Comparison of ENCODE assay signal across 8 cellular contexts in genomic region chr3:134406331-134407246, GRCh38. TPM values are rescaled to one million over a fixed set of nuclear protein-coding genes. Genes with fewer than 3 reads are reported as not detected.
DNase-seq lines count a peak whose midpoint lies in the region; ATAC-seq and TF ChIP-seq lines count a peak whose summit lies in the region.

No MANE protein-coding gene starts in this region.

- H3K4me2 ChIP-seq in neural cell (ENCODE audit: low read length), result no peak overlapping the region

- no peaks in the 10 kb centered on the region for H4K20me1 ChIP-seq in neural cell (ENCODE audit: insufficient read depth)

- ATAC-seq in HG03135 (IDR thresholded peaks at IDR 0.05; ENCODE audit: unreplicated experiment), result no peak
- no peak for ATAC-seq in HG03139 (IDR thresholded peaks at IDR 0.05; ENCODE audit: unreplicated experiment)

- H3F3A ChIP-seq in neural cell (ENCODE audit: insufficient read depth, low read length, poor library complexity, severe bottlenecking), result no peaks in the 10 kb centered on the region

- peak overlapping the region; percentile 17 for H2AFZ ChIP-seq in neural cell (ENCODE audit: low read depth, low read length)

- H3K36me3 ChIP-seq in neural cell (ENCODE audit: insufficient read depth, low read length), result no peaks in the 10 kb centered on the region

- peaks cover 5% of the 10 kb centered on the region for H3K9me3 ChIP-seq in neural cell (ENCODE audit: low read length)

- H3K27me3 ChIP-seq in neural cell (ENCODE audit: insufficient read depth, low read depth, low read length), result peaks cover 32% of the 10 kb centered on the region

- H3K27ac ChIP-seq in neural cell (ENCODE audit: low read length), result no peak overlapping the region

- H3K9me2 ChIP-seq in neural cell (ENCODE audit: insufficient read depth, low read length), result no peaks in the 10 kb centered on the region

- DNase-seq in DMS79 (lab: John Stamatoyannopoulos, UW) (peak; percentile 79), NCI-H748 (lab: John Stamatoyannopoulos, UW; ENCODE audit: unreplicated experiment) (peak; percentile 91), fibroblast of pulmonary artery (ENCODE audit: low read depth) (no peak), NK-92 (lab: John Stamatoyannopoulos, UW; ENCODE audit: unreplicated experiment) (no peak)
- no peak for DNase-seq in stimulated activated CD4-positive, alpha-beta T cell treated with anti-CD3 and anti-CD28 coated beads, Interleukin-4, amount 100 ng/mL, for 4 hours

- no peak for TF ChIP-seq EP300 in neural cell (conservative IDR thresholded peaks at IDR 0.05; ENCODE audit: poor library complexity, severe bottlenecking)

- H3K4me3 ChIP-seq in fibroblast of pulmonary artery (replicated peaks; ENCODE audit: low read depth, low read length), result peak overlapping the region; percentile 24
- H3K4me3 ChIP-seq in neural cell (ENCODE audit: low read length), result peak overlapping the region; percentile 61

- H3K79me2 ChIP-seq in neural cell (replicated peaks; ENCODE audit: insufficient read depth, low read length), result no peaks in the 10 kb centered on the region

- peak overlapping the region; percentile 46 for H3K9ac ChIP-seq in neural cell (ENCODE audit: low read length)

- no peak for TF ChIP-seq RAD21 in neural cell (conservative IDR thresholded peaks at IDR 0.05)

- TF ChIP-seq CTCF in fibroblast of pulmonary artery (IDR thresholded peaks at IDR 0.05; ENCODE audit: low read length, missing control alignments), result no peak
- TF ChIP-seq CTCF in neural cell (IDR thresholded peaks at IDR 0.05; ENCODE audit: poor library complexity, severe bottlenecking), result no peak

TF ChIP-seq in neural cell, 6 proteins besides CTCF, POLR2A, EP300 and RAD21:
- no peak for TF ChIP-seq SMC3 (conservative IDR thresholded peaks at IDR 0.05; ENCODE audit: poor library complexity)
- TF ChIP-seq, protein P1, sequence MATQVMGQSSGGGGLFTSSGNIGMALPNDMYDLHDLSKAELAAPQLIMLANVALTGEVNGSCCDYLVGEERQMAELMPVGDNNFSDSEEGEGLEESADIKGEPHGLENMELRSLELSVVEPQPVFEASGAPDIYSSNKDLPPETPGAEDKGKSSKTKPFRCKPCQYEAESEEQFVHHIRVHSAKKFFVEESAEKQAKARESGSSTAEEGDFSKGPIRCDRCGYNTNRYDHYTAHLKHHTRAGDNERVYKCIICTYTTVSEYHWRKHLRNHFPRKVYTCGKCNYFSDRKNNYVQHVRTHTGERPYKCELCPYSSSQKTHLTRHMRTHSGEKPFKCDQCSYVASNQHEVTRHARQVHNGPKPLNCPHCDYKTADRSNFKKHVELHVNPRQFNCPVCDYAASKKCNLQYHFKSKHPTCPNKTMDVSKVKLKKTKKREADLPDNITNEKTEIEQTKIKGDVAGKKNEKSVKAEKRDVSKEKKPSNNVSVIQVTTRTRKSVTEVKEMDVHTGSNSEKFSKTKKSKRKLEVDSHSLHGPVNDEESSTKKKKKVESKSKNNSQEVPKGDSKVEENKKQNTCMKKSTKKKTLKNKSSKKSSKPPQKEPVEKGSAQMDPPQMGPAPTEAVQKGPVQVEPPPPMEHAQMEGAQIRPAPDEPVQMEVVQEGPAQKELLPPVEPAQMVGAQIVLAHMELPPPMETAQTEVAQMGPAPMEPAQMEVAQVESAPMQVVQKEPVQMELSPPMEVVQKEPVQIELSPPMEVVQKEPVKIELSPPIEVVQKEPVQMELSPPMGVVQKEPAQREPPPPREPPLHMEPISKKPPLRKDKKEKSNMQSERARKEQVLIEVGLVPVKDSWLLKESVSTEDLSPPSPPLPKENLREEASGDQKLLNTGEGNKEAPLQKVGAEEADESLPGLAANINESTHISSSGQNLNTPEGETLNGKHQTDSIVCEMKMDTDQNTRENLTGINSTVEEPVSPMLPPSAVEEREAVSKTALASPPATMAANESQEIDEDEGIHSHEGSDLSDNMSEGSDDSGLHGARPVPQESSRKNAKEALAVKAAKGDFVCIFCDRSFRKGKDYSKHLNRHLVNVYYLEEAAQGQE (IDR thresholded peaks at IDR 0.05; ENCODE audit: borderline replicate concordance), result no peak
- no peak for TF ChIP-seq TAF1 (IDR thresholded peaks at IDR 0.05; ENCODE audit: low read depth)
- peak; percentile 38 for TF ChIP-seq POLR2AphosphoS5 (IDR thresholded peaks at IDR 0.05)
- TF ChIP-seq EZH2 (IDR thresholded peaks at IDR 0.05; ENCODE audit: borderline replicate concordance, insufficient read depth, low read length, poor library complexity, severe bottlenecking), result no peak
- no peak for TF ChIP-seq MXI1 (conservative IDR thresholded peaks at IDR 0.05; ENCODE audit: poor library complexity, severe bottlenecking)

RNA-seq across cellular contexts. Expression of gene AMOTL2, which starts 32.3 kb away (rescaled TPM):
- polyA plus RNA-seq in neural cell, result 30.1 and 56.6 TPM in 2 replicates
- 95.4 and 113 TPM in 2 replicates for polyA minus RNA-seq in neural cell

Comparison
In these comparisons a context has a peak if more than half of its experiments do, and no peak if none do; other contexts are left out.
1. DNase-seq: peak in DMS79 (single experiment) and NCI-H748 (single experiment); none in fibroblast of pulmonary artery (single experiment), NK-92 (single experiment) and stimulated activated CD4-positive, alpha-beta T cell treated with anti-CD3 and anti-CD28 coated beads, Interleukin-4, amount 100 ng/mL, for 4 hours (0 of 2).